Comparison of ENCODE assay signal across 18 cellular contexts in genomic region chr15:57626713-57627440, GRCh38. TPM values are rescaled to one million over a fixed set of nuclear protein-coding genes. Genes with fewer than 3 reads are reported as not detected.
DNase-seq lines count a peak whose midpoint lies in the region; ATAC-seq and TF ChIP-seq lines count a peak whose summit lies in the region.
"Had no signal": no experiment of that assay in that cellular context is flagged by ENCODE, and none has a peak within 500 bp of the region (broad histone marks: within the 10 kb centered on the region; RNA-seq: fewer than 3 reads in every experiment).

No MANE protein-coding gene starts in this region.

- no peaks in the 10 kb centered on the region for H3K9me3 ChIP-seq in spleen
- H3K9me3 ChIP-seq: Peyer's patch had no signal

- peak; percentile 57 for ATAC-seq in left lobe of liver
- no peak for ATAC-seq in GM18511 (IDR thresholded peaks at IDR 0.05; ENCODE audit: unreplicated experiment)
- no peak for ATAC-seq in HG02852 (IDR thresholded peaks at IDR 0.05; ENCODE audit: unreplicated experiment)
- ATAC-seq: HCT116 had no signal

- DNase-seq in activated naive CD4-positive, alpha-beta T cell treated with anti-CD3 and anti-CD28 coated beads for 36 hours, result no peak
- peak; percentile 67 for DNase-seq in cerebellum (ENCODE audit: low spot score)
- DNase-seq in left lobe of liver (ENCODE audit: low spot score), result peak; percentile 51
- peak; percentile 80 for DNase-seq in spleen
- DNase-seq in GM13977 (ENCODE audit: low spot score), result no peak
- DNase-seq: CD4-positive, alpha-beta memory T cell; Kasumi-1; NCI-H1417; NCI-H2029 treated with DMSO at 0.1 percent for 48 hours; NCI-H2227 treated with DMSO at 0.1 percent for 48 hours; NCI-H526; Peyer's patch; SHP77 treated with DMSO at 0.1 percent for 48 hours had no signal

- TF ChIP-seq POLR2A in spleen (IDR thresholded peaks at IDR 0.05), result no peak

- intact Hi-C loops in activated naive CD4-positive, alpha-beta T cell treated with anti-CD3 and anti-CD28 coated beads for 36 hours (cut with micrococcal nuclease), result no loop called here
- intact Hi-C loops in spleen (cut with DNase I; ENCODE audit: low total_unique reads), result no loop called here

- H3K36me3 ChIP-seq in spleen, result peaks cover 0 to 22% (median 0%) of the 10 kb centered on the region in 6 donors

- no peaks in the 10 kb centered on the region for H3K27me3 Mint-ChIP-seq in activated naive CD4-positive, alpha-beta T cell treated with anti-CD3 and anti-CD28 coated beads, Interleukin-2, amount 50 U/mL, for 24 hours
- no peaks in the 10 kb centered on the region for H3K27me3 Mint-ChIP-seq in activated naive CD4-positive, alpha-beta T cell treated with anti-CD3 and anti-CD28 coated beads for 36 hours (ENCODE audit: low read depth)

- TF ChIP-seq CTCF in spleen (IDR thresholded peaks at IDR 0.05 in 8 of 11, conservative IDR thresholded peaks at IDR 0.05 in 3 of 11) (no peak), GM13977 (IDR thresholded peaks at IDR 0.05; ENCODE audit: extremely low read depth, insufficient read depth, missing control alignments) (no peak)

- no peaks in the 10 kb centered on the region for H3K36me3 Mint-ChIP-seq in activated naive CD4-positive, alpha-beta T cell treated with anti-CD3 and anti-CD28 coated beads, Interleukin-2, amount 50 U/mL, for 24 hours
- H3K36me3 Mint-ChIP-seq in activated naive CD4-positive, alpha-beta T cell treated with anti-CD3 and anti-CD28 coated beads for 36 hours (ENCODE audit: low read depth), result no peaks in the 10 kb centered on the region
- H3K36me3 Mint-ChIP-seq: CD4-positive, alpha-beta memory T cell had no signal

- no peaks in the 10 kb centered on the region for H3K4me1 Mint-ChIP-seq in activated naive CD4-positive, alpha-beta T cell treated with anti-CD3 and anti-CD28 coated beads, Interleukin-2, amount 50 U/mL, for 24 hours
- H3K4me1 Mint-ChIP-seq in activated naive CD4-positive, alpha-beta T cell treated with anti-CD3 and anti-CD28 coated beads for 36 hours (ENCODE audit: low read depth), result no peaks in the 10 kb centered on the region
- H3K4me1 Mint-ChIP-seq: B cell; CD4-positive, alpha-beta memory T cell had no signal

- H3K4me3 ChIP-seq in spleen, result no peak overlapping the region
- H3K4me3 ChIP-seq: Peyer's patch had no signal

- in situ Hi-C loops in GM13977 (cut with MboI; ENCODE audit: low pct_unique_long_range_greater_than_20kb, low sequenced_read_pairs, unreplicated experiment), result no loop called here

- peaks cover 0 to 13% (median 0%) of the 10 kb centered on the region in 6 donors for H3K4me1 ChIP-seq in spleen
- H3K4me1 ChIP-seq: Peyer's patch had no signal

- no peak overlapping the region for H3K4me3 Mint-ChIP-seq in activated naive CD4-positive, alpha-beta T cell treated with anti-CD3 and anti-CD28 coated beads, Interleukin-2, amount 50 U/mL, for 24 hours
- H3K4me3 Mint-ChIP-seq in activated naive CD4-positive, alpha-beta T cell treated with anti-CD3 and anti-CD28 coated beads for 36 hours, result no peak overlapping the region
- H3K4me3 Mint-ChIP-seq: B cell; CD4-positive, alpha-beta memory T cell had no signal

- peak overlapping the region in 6 of 8 donors; percentile 19 to 68 (median 50) for H3K27ac ChIP-seq in spleen
- H3K27ac ChIP-seq: Peyer's patch had no signal

- CTCF ChIA-PET in activated naive CD4-positive, alpha-beta T cell treated with anti-CD3 and anti-CD28 coated beads for 36 hours (lab: Charles Lee), result interaction anchor here (2.3 kb wide), 1 partner anchor 15 kb away, joined by 6 read pairs; no protein-coding TSS in a partner anchor

- WGBS in spleen, 5 donors, result 26 to 36% (median 33%) methylated on average over 8 of the region's 8 CpGs

- peak overlapping the region; percentile 30 for H3K27ac Mint-ChIP-seq in activated naive CD4-positive, alpha-beta T cell treated with anti-CD3 and anti-CD28 coated beads, Interleukin-2, amount 50 U/mL, for 24 hours
- no peak overlapping the region for H3K27ac Mint-ChIP-seq in activated naive CD4-positive, alpha-beta T cell treated with anti-CD3 and anti-CD28 coated beads for 36 hours
- H3K27ac Mint-ChIP-seq: B cell had no signal

- no peaks in the 10 kb centered on the region for H3K9me3 Mint-ChIP-seq in activated naive CD4-positive, alpha-beta T cell treated with anti-CD3 and anti-CD28 coated beads, Interleukin-2, amount 50 U/mL, for 24 hours
- H3K9me3 Mint-ChIP-seq in activated naive CD4-positive, alpha-beta T cell treated with anti-CD3 and anti-CD28 coated beads for 36 hours, result no peaks in the 10 kb centered on the region
- H3K9me3 Mint-ChIP-seq: CD4-positive, alpha-beta memory T cell had no signal

- no peaks in the 10 kb centered on the region for H3K27me3 ChIP-seq in spleen (replicated peaks in 1 of 7)
- H3K27me3 ChIP-seq: Peyer's patch had no signal

RNA-seq across cellular contexts. Expression of gene MYZAP, which starts 35.2 kb away (rescaled TPM):
- under 1 TPM; 0.38 to 0.40 TPM for total RNA-seq in activated naive CD4-positive, alpha-beta T cell treated with anti-CD3 and anti-CD28 coated beads for 36 hours
- 0.64 TPM for total RNA-seq in cerebellum
- total RNA-seq in left lobe of liver, result 0.58 TPM
- total RNA-seq in spleen, result 10 to 100 TPM in 6 of 7 donors, 1 to 10 TPM in 1; 9.1 to 26.2 (median 15.0) TPM
- 10 to 100 TPM in 1 of 3 donors, 1 to 10 TPM in 2; 4.1 to 15.9 (median 4.1) TPM for polyA plus RNA-seq in spleen

Comparison
In these comparisons a context has a peak if more than half of its experiments do, and no peak if none do; other contexts are left out.
1. DNase-seq: peak in cerebellum (single experiment), left lobe of liver (single experiment) and spleen (single experiment); none in activated naive CD4-positive, alpha-beta T cell treated with anti-CD3 and anti-CD28 coated beads for 36 hours (single experiment) and GM13977 (single experiment).